In the genomic region with DNA sequence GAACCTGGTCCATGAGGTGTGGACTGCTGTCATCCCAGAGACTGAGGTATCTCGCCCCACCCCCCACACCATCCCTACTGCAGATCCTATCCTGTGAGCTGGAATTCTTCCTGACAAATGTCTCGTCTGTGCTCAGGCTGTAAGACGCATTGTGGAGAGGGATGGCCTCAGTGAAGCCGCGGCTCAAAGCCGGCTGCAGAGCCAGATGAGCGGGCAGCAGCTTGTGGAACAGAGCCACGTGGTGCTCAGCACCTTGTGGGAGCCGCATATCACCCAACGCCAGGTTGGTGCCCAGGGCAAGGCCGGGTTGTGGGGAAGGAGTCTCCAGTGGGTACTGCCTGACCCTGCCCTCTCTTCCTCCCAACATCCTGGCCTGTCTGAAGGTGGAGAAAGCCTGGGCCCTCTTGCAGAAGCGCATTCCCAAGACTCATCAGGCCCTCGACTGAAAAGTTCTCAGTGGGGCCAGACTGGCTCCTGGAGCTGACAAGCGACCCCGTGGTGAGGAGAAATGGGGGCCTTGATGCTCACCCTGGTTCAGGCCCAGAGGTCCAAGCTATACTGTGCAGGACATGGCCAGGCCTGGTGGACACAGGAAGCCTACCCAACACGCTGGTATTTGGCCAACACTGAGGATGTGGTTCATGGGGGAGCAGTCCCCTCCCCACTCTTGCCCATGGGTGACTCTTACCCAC, we compare ENCODE assay signal across 6 cellular contexts. TPM values are rescaled to one million over a fixed set of nuclear protein-coding genes. Genes with fewer than 3 reads are reported as not detected.
A peak's percentile ranks its signal among the peaks of the same experiment; 100 is the strongest.
DNase-seq lines count a peak whose midpoint lies in the region; ATAC-seq and TF ChIP-seq lines count a peak whose summit lies in the region.

No MANE protein-coding gene starts in this region.

- BruUV-seq in PC-9 (replicated peaks; lab: Mats Ljungman, UMichigan): TSS peak; percentile 16

- POLR2A ChIA-PET in PC-9 (lab: Charles Lee; ENCODE audit: unreplicated experiment): no interaction called here

- peaks cover 32% of the 10 kb centered on the region for H3K4me1 ChIP-seq in PC-9 (replicated peaks; ENCODE audit: insufficient read depth)
- peaks cover 24% of the 10 kb centered on the region for H3K4me1 ChIP-seq in colonic mucosa
- H3K4me1 ChIP-seq in smooth muscle cell (ENCODE audit: low read depth): peaks cover 14% of the 10 kb centered on the region

- H3F3A ChIP-seq in PC-9 (ENCODE audit: insufficient read depth, low read depth) (peaks cover 73% of the 10 kb centered on the region), smooth muscle cell (ENCODE audit: low read depth) (peaks cover 13% of the 10 kb centered on the region)

- H3K27ac ChIP-seq in PC-9 (no peak overlapping the region), colonic mucosa (peak overlapping the region; percentile 87), smooth muscle cell (ENCODE audit: low read depth) (peak overlapping the region; percentile 51)

- H3K4me3 ChIP-seq in PC-9: no peak overlapping the region
- no peak overlapping the region for H3K4me3 ChIP-seq in colonic mucosa
- H3K4me3 ChIP-seq in smooth muscle cell: no peak overlapping the region

- H3K9ac ChIP-seq in colonic mucosa (ENCODE audit: low read depth in 2 of 2, low read length in 2 of 2) (peak overlapping the region in 1 of 2 donors; percentile 92), smooth muscle cell (ENCODE audit: low read depth) (no peak overlapping the region)

- CTCF ChIA-PET in PC-9 (lab: Charles Lee): interaction anchor here (0.9 kb wide), 1 partner anchor 13 kb away, joined by 8 read pairs; no protein-coding TSS in a partner anchor

- TF ChIP-seq CTCF in PC-9 (conservative IDR thresholded peaks at IDR 0.05) (no peak), colonic mucosa (IDR thresholded peaks at IDR 0.05) (no peak), smooth muscle cell (IDR thresholded peaks at IDR 0.05; ENCODE audit: borderline replicate concordance, insufficient read depth, poor library complexity, severe bottlenecking) (no peak)

- H3K9me3 ChIP-seq in PC-9 (ENCODE audit: insufficient read depth, low read depth) (no peaks in the 10 kb centered on the region), colonic mucosa (no peaks in the 10 kb centered on the region), smooth muscle cell (replicated peaks; ENCODE audit: low read depth) (no peaks in the 10 kb centered on the region)

- H3K27me3 ChIP-seq in PC-9 (ENCODE audit: insufficient read depth, low read depth): no peaks in the 10 kb centered on the region
- H3K27me3 ChIP-seq in colonic mucosa: no peaks in the 10 kb centered on the region
- H3K27me3 ChIP-seq in smooth muscle cell (ENCODE audit: low read depth): no peaks in the 10 kb centered on the region

- intact Hi-C loops in PC-9 (cut with micrococcal nuclease; ENCODE audit: unreplicated experiment) (no loop called here), colonic mucosa (cut with DNase I) (no loop called here)

- no peaks in the 10 kb centered on the region for H3K9me2 ChIP-seq in PC-9 (ENCODE audit: insufficient read depth)

- 93% methylated on average over 16 of the region's 16 CpGs for WGBS in smooth muscle cell (ENCODE audit: low lambda C conversion rate)

- no peak overlapping the region for H3K4me2 ChIP-seq in PC-9
- no peak overlapping the region for H3K4me2 ChIP-seq in smooth muscle cell

- no peak for DNase-seq in PC-9
- DNase-seq in colonic mucosa: no peak
- no peak for DNase-seq in smooth muscle cell (lab: John Stamatoyannopoulos, UW; ENCODE audit: unreplicated experiment)
- no peak for DNase-seq in central memory CD4-positive, alpha-beta T cell

- H2AFZ ChIP-seq in PC-9 (no peak overlapping the region), smooth muscle cell (ENCODE audit: low read depth) (no peak overlapping the region)

- no peak for ATAC-seq in HG02798 (IDR thresholded peaks at IDR 0.05; ENCODE audit: poor library complexity, unreplicated experiment)
- ATAC-seq in GM18867 (IDR thresholded peaks at IDR 0.05; ENCODE audit: unreplicated experiment): no peak

- H3K36me3 ChIP-seq in PC-9 (ENCODE audit: low read depth): peaks cover 20% of the 10 kb centered on the region
- peaks cover 4% of the 10 kb centered on the region for H3K36me3 ChIP-seq in colonic mucosa
- peaks cover 3% of the 10 kb centered on the region for H3K36me3 ChIP-seq in smooth muscle cell (ENCODE audit: low read depth)

- H3K79me2 ChIP-seq in PC-9 (ENCODE audit: low read depth) (peaks cover 63% of the 10 kb centered on the region), smooth muscle cell (ENCODE audit: low read depth) (peaks cover 30% of the 10 kb centered on the region)

- H4K20me1 ChIP-seq in PC-9 (ENCODE audit: insufficient read depth): no peaks in the 10 kb centered on the region
- H4K20me1 ChIP-seq in smooth muscle cell (ENCODE audit: low read depth): no peaks in the 10 kb centered on the region

RNA-seq across cellular contexts. Expression of a gene that starts 1.2 kb away (rescaled TPM):
- total RNA-seq in PC-9 (2021) (20.0 and 26.0 TPM in 2 replicates), colonic mucosa (10 to 100 TPM; 79.6 to 83.0 TPM), smooth muscle cell (21.6 and 30.1 TPM in 2 replicates)
- polyA plus RNA-seq in smooth muscle cell: 21.1 and 26.4 TPM in 2 replicates

RNA-seq across cellular contexts. Expression of a gene that starts 3.7 kb away (rescaled TPM):
- total RNA-seq in PC-9 (2021) (133 and 152 TPM in 2 replicates), colonic mucosa (100 to 1,000 TPM in 1 of 2 donors, 10 to 100 TPM in 1; 94.2 to 176 TPM), smooth muscle cell (16.0 and 23.2 TPM in 2 replicates)
- 65.0 and 68.2 TPM in 2 replicates for polyA plus RNA-seq in smooth muscle cell

RNA-seq across cellular contexts. Expression of a gene that starts 11.9 kb away (rescaled TPM):
- total RNA-seq in PC-9 (2021) (10.2 and 13.4 TPM in 2 replicates), colonic mucosa (10 to 100 TPM in 1 of 2 donors, 1 to 10 TPM in 1; 2.2 to 11.6 TPM), smooth muscle cell (5.2 and 5.3 TPM in 2 replicates)
- polyA plus RNA-seq in smooth muscle cell: 7.7 and 10.0 TPM in 2 replicates

RNA-seq across cellular contexts. Expression of a gene that starts 12.9 kb away (rescaled TPM):
- total RNA-seq in PC-9 (2021): 0.90 and 1.3 TPM in 2 replicates
- 1 to 10 TPM in 1 of 2 donors, under 1 TPM in 1; 0.88 to 1.7 TPM for total RNA-seq in colonic mucosa
- 0.40 TPM in 1 of 2 replicates, not detected in the other for total RNA-seq in smooth muscle cell
- 3.3 and 3.5 TPM in 2 replicates for polyA plus RNA-seq in smooth muscle cell

RNA-seq across cellular contexts. Expression of a gene that starts 29.6 kb away (rescaled TPM):
- 18.2 and 20.6 TPM in 2 replicates for total RNA-seq in PC-9 (2021)
- total RNA-seq in colonic mucosa: 10 to 100 TPM; 27.8 to 38.6 TPM
- total RNA-seq in smooth muscle cell: 23.0 and 27.2 TPM in 2 replicates
- polyA plus RNA-seq in smooth muscle cell: 39.9 and 51.6 TPM in 2 replicates
